18 cellular contexts compared by ENCODE assay signal in the genomic region with DNA sequence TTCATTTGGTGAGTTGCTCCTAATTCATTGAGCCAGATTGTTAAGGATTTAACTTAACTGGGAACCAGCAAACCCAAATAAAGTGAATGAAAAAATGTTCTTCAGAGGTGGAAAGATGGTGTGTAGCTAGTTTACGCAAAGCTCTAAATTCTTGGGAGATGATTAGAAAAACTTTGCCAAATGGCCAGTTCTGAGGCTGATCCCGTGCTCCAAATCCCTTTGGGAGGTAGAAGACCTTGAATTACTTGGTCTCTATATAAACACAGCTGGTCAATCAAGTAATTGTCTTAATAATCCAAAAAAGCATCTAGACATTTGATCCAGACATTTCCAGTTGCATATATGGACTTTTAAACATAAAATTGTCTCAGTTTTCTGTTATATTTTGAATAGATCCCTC. TPM values are rescaled to one million over a fixed set of nuclear protein-coding genes. Genes with fewer than 3 reads are reported as not detected.
"Had no signal": no experiment of that assay in that cellular context is flagged by ENCODE, and none has a peak within 500 bp of the region (broad histone marks: within the 10 kb centered on the region; RNA-seq: fewer than 3 reads in every experiment).

No MANE protein-coding gene starts in this region.

- ATAC-seq: activated naive CD4-positive, alpha-beta T cell treated with anti-CD3 and anti-CD28 coated beads, Interleukin-2, amount 50 U/mL, for 72 hours; activated T-cell treated with anti-CD3 and anti-CD28 coated beads, Interleukin-2, amount 50 U/mL, for 4 hours; body of pancreas had no signal

- H3K27ac ChIP-seq: body of pancreas, coronary artery, parathyroid adenoma had no signal

- H3K4me3 Mint-ChIP-seq: activated T-cell treated with anti-CD3 and anti-CD28 coated beads, Interleukin-2, amount 50 U/mL, for 4 hours; naive B cell had no signal

- H3K9me3 ChIP-seq: body of pancreas had no signal

- H3K4me1 ChIP-seq: body of pancreas, parathyroid adenoma had no signal

- H3K27me3 ChIP-seq: body of pancreas had no signal

- DNase-seq: activated CD4-positive, alpha-beta T cell treated with anti-CD3 and anti-CD28 coated beads, Interleukin-2, amount 50 U/mL, for 48 hours; activated effector memory CD4-positive, alpha-beta T cell treated with anti-CD3 and anti-CD28 coated beads, Interleukin-2, amount 50 U/mL, for 16 hours; activated T-cell treated with anti-CD3 and anti-CD28 coated beads, Interleukin-2, amount 50 U/mL, for 4 hours; amniotic stem cell; body of pancreas; central memory CD4-positive, alpha-beta T cell; effector CD4-positive, alpha-beta T cell; hypothalamus; naive B cell; retina had no signal

- H3K9me3 Mint-ChIP-seq: activated T-cell treated with anti-CD3 and anti-CD28 coated beads, Interleukin-2, amount 50 U/mL, for 4 hours had no signal

- H3K4me3 ChIP-seq: body of pancreas, coronary artery, lung, smooth muscle cell had no signal

- H3K27ac Mint-ChIP-seq: activated naive CD4-positive, alpha-beta T cell treated with anti-CD3 and anti-CD28 coated beads, Interleukin-2, amount 50 U/mL, for 72 hours had no signal

RNA-seq across cellular contexts. Expression of gene ACTL7B, which starts 11.4 kb away (rescaled TPM):
- total RNA-seq: glomerular endothelial cell, lung, smooth muscle cell, urinary bladder had no signal
- polyA plus RNA-seq: lung, smooth muscle cell, urinary bladder had no signal

RNA-seq across cellular contexts. Expression of gene ACTL7A, which starts 17.7 kb away (rescaled TPM):
- total RNA-seq: activated naive CD4-positive, alpha-beta T cell treated with anti-CD3 and anti-CD28 coated beads, Interleukin-2, amount 50 U/mL, for 72 hours; activated T-cell treated with anti-CD3 and anti-CD28 coated beads, Interleukin-2, amount 50 U/mL, for 4 hours; body of pancreas; glomerular endothelial cell; lung; smooth muscle cell; urinary bladder had no signal
- polyA plus RNA-seq: lung, smooth muscle cell, thymus, urinary bladder had no signal
